Comparison of ENCODE assay signal across 1 cellular context in the genomic region with DNA sequence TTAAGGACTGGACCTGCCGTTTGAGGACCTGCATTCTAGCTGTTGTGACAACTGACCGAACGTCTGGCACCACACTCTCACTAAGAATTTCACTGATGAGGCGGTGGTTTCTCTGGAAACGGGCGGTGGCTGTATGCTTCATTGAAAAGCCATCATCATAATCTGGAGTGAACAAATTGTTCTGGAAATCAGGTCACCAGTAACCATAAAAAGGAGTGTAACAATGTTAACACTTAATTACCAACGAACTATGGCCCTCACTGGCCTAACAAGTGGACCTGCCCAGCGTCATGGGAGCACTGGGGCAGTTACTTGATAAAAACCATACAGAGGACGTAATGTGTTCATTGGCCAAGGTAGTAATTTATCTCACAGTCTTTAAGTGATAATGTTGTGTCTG.
TF ChIP-seq lines count a peak whose summit lies in the region.

No MANE protein-coding gene starts in this region.

TF ChIP-seq in HepG2, 621 proteins besides CTCF, POLR2A, EP300 and RAD21:
- peak; percentile 36 for TF ChIP-seq RBM22 (optimal IDR thresholded peaks at IDR 0.05; ENCODE audit: low read length)
- no peak for TF ChIP-seq TBX2 (CRISPR knock-in tag; IDR thresholded peaks at IDR 0.05; ENCODE audit: borderline replicate concordance)
- no peak for TF ChIP-seq SIX1 (CRISPR knock-in tag; IDR thresholded peaks at IDR 0.05; ENCODE audit: borderline replicate concordance)
